In the genomic region with DNA sequence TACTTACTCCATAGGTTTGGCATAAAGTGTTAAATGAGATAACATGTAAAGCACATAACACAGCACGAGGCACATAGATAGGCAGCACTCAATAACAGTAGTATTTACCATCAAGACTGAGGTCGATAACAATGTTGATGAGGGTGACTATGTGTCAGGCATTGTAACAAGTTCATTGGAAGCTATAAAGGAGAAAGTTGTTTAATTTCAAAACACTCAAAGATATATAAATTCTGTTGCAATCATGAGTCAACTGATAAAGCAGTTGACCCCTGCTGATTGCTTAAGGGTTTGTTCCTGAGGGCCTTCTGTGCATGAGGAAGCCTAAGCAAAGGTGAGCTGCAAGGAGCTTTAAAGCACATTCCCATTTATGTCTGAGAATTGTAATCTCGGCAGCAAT, we compare ENCODE assay signal across 23 cellular contexts.
DNase-seq lines count a peak whose midpoint lies in the region; ATAC-seq and TF ChIP-seq lines count a peak whose summit lies in the region.
"Had no signal": no experiment of that assay in that cellular context is flagged by ENCODE, and none has a peak within 500 bp of the region (broad histone marks: within the 10 kb centered on the region; RNA-seq: fewer than 3 reads in every experiment).

No MANE protein-coding gene starts in this region.

- H2BK5ac ChIP-seq in mesendoderm (ENCODE audit: low read length) = no peak overlapping the region

- H3K23ac ChIP-seq in mesendoderm (ENCODE audit: low read length) = no peak overlapping the region

- no peaks in the 10 kb centered on the region for H3K27me3 ChIP-seq in GM23338 (ENCODE audit: insufficient read depth)
- H3K27me3 ChIP-seq in colonic mucosa = no peaks in the 10 kb centered on the region
- no peaks in the 10 kb centered on the region for H3K27me3 ChIP-seq in mesendoderm (ENCODE audit: insufficient read depth, low read length, poor library complexity)
- no peaks in the 10 kb centered on the region for H3K27me3 ChIP-seq in breast epithelium
- H3K27me3 ChIP-seq in gastroesophageal sphincter = no peaks in the 10 kb centered on the region
- H3K27me3 ChIP-seq: SJCRH30 had no signal

- peaks cover 2% of the 10 kb centered on the region for H3K27me3 Mint-ChIP-seq in GM23338 (ENCODE audit: insufficient read depth, low read depth, poor library complexity)
- H3K27me3 Mint-ChIP-seq: IgD-negative memory B cell had no signal

- H3K9me3 ChIP-seq in colonic mucosa (no peaks in the 10 kb centered on the region), breast epithelium (no peaks in the 10 kb centered on the region), gastroesophageal sphincter (no peaks in the 10 kb centered on the region)
- H3K9me3 ChIP-seq: SJCRH30 had no signal

- H3K9ac ChIP-seq in colonic mucosa (ENCODE audit: low read depth in 2 of 2, low read length in 2 of 2) = peak overlapping the region in 1 of 2 donors; percentile 30
- no peak overlapping the region for H3K9ac ChIP-seq in mesendoderm (ENCODE audit: low read length)
- H3K9ac ChIP-seq: KMS-11 had no signal

- H3K4me1 Mint-ChIP-seq in GM23338 = peaks cover 12% of the 10 kb centered on the region

- H3K4me3 ChIP-seq in GM23338 (no peak overlapping the region), colonic mucosa (no peak overlapping the region), mesendoderm (ENCODE audit: low read length) (no peak overlapping the region), breast epithelium (no peak overlapping the region), gastroesophageal sphincter (no peak overlapping the region)
- H3K4me3 ChIP-seq: SJCRH30 had no signal

- H3K18ac ChIP-seq in mesendoderm (ENCODE audit: low read length) = no peak overlapping the region

- no peak overlapping the region for H3K4ac ChIP-seq in mesendoderm (ENCODE audit: low read depth, low read length)

- H3F3A ChIP-seq in GM23338 (replicated peaks; ENCODE audit: low read depth) = no peaks in the 10 kb centered on the region

- H3K4me1 ChIP-seq in GM23338 (ENCODE audit: insufficient read depth) (peaks cover 7% of the 10 kb centered on the region; the same call in 1 of the 2 replicates), colonic mucosa (no peaks in the 10 kb centered on the region), mesendoderm (ENCODE audit: control insufficient read depth, low read depth, low read length) (no peaks in the 10 kb centered on the region), breast epithelium (no peaks in the 10 kb centered on the region), gastroesophageal sphincter (no peaks in the 10 kb centered on the region)
- H3K4me1 ChIP-seq: SJCRH30 had no signal

- ATAC-seq in GM23338 = no peak
- ATAC-seq in HG03095 (IDR thresholded peaks at IDR 0.05; ENCODE audit: unreplicated experiment) = no peak
- no peak for ATAC-seq in gastroesophageal sphincter
- ATAC-seq: PC-3, Right ventricle myocardium inferior, SK-N-SH treated with all-trans-retinoic acid at 6 μM for 48 hours had no signal

- H4K8ac ChIP-seq in mesendoderm (ENCODE audit: low read depth, low read length) = no peak overlapping the region

- no peaks in the 10 kb centered on the region for H3K36me3 Mint-ChIP-seq in GM23338 (ENCODE audit: low read depth)
- H3K36me3 Mint-ChIP-seq: IgD-negative memory B cell had no signal

- H3K4me2 ChIP-seq in GM23338 (no peak overlapping the region), mesendoderm (ENCODE audit: low read length) (no peak overlapping the region)
- H3K4me2 ChIP-seq: KMS-11 had no signal

- no peaks in the 10 kb centered on the region for H3K79me2 ChIP-seq in GM23338 (replicated peaks; ENCODE audit: insufficient read depth)
- no peaks in the 10 kb centered on the region for H3K79me2 ChIP-seq in mesendoderm (ENCODE audit: control insufficient read depth, insufficient read depth, low read length)

- no peak overlapping the region for H3K4me3 Mint-ChIP-seq in GM23338
- H3K4me3 Mint-ChIP-seq: HFFc6, IgD-negative memory B cell had no signal

- no peak for TF ChIP-seq CTCF in GM23338 (conservative IDR thresholded peaks at IDR 0.05; ENCODE audit: low read depth in 2 of 2)
- no peak for TF ChIP-seq CTCF in colonic mucosa (IDR thresholded peaks at IDR 0.05)
- no peak for TF ChIP-seq CTCF in breast epithelium (IDR thresholded peaks at IDR 0.05)
- TF ChIP-seq CTCF in gastroesophageal sphincter (IDR thresholded peaks at IDR 0.05) = no peak

- no peak overlapping the region for H3K27ac Mint-ChIP-seq in GM23338
- H3K27ac Mint-ChIP-seq: HFFc6, IgD-negative memory B cell had no signal

- H3K36me3 ChIP-seq in GM23338 (ENCODE audit: insufficient read depth) = no peaks in the 10 kb centered on the region
- no peaks in the 10 kb centered on the region for H3K36me3 ChIP-seq in colonic mucosa
- no peaks in the 10 kb centered on the region for H3K36me3 ChIP-seq in mesendoderm (ENCODE audit: control insufficient read depth, insufficient read depth, low read length)
- H3K36me3 ChIP-seq in breast epithelium = no peaks in the 10 kb centered on the region
- H3K36me3 ChIP-seq in gastroesophageal sphincter = no peaks in the 10 kb centered on the region
- H3K36me3 ChIP-seq: SJCRH30 had no signal

- no peak overlapping the region for H2AK5ac ChIP-seq in mesendoderm (ENCODE audit: low read length)

- intact Hi-C loops in colonic mucosa (cut with DNase I) = no loop called here
- intact Hi-C loops in breast epithelium (cut with DNase I; ENCODE audit: low total_unique reads) = no loop called here

- no peak for TF ChIP-seq POLR2A in breast epithelium (IDR thresholded peaks at IDR 0.05)
- no peak for TF ChIP-seq POLR2A in gastroesophageal sphincter (IDR thresholded peaks at IDR 0.05)

- H3K27ac ChIP-seq in GM23338 (ENCODE audit: low read depth) (no peak overlapping the region), colonic mucosa (peak overlapping the region; percentile 69), mesendoderm (ENCODE audit: low read depth, low read length) (no peak overlapping the region), breast epithelium (no peak overlapping the region), gastroesophageal sphincter (no peak overlapping the region)
- H3K27ac ChIP-seq: KMS-11, SJCRH30 had no signal

- H2BK120ac ChIP-seq in mesendoderm (ENCODE audit: low read depth, low read length) = no peak overlapping the region

- no peak overlapping the region for H3K56ac ChIP-seq in mesendoderm (ENCODE audit: low read length)

- no peak overlapping the region for H4K5ac ChIP-seq in mesendoderm (ENCODE audit: low read length)

- DNase-seq in GM23338 (ENCODE audit: low spot score) (no peak), LoVo (ENCODE audit: low spot score) (peak; percentile 76), colonic mucosa (peak; percentile 42), mesendoderm (peak; percentile 46), breast epithelium (ENCODE audit: low spot score in 2 of 2) (no peak)
- no peak for DNase-seq in activated CD4-positive, CD25-positive, alpha-beta regulatory T cell (lab: John Stamatoyannopoulos, UW)
- DNase-seq: Calu3, DMS79 treated with DMSO at 0.1 percent for 48 hours, H7, HFFc6, NCI-H1105, NCI-H146, NCI-H2029, NCI-H510A, NCI-H69, PC-3, SJCRH30 had no signal

- no peaks in the 10 kb centered on the region for H3K9me2 ChIP-seq in GM23338 (ENCODE audit: insufficient read depth)

- no peaks in the 10 kb centered on the region for H3K79me1 ChIP-seq in mesendoderm (ENCODE audit: low read length)

- no CpG with 5 or more reads among the region's 3 CpGs for WGBS in mesendoderm (ENCODE audit: extremely low coverage, insufficient coverage, low lambda C conversion rate)
- WGBS in gastroesophageal sphincter (ENCODE audit: low coverage in 1 of 2), 2 donors = 66 to 77% methylated on average over 2 to 3 of the region's 3 CpGs

- no peak overlapping the region for H2BK15ac ChIP-seq in mesendoderm (replicated peaks; ENCODE audit: low read depth)

- TF ChIP-seq EP300 in gastroesophageal sphincter (IDR thresholded peaks at IDR 0.05) = no peak

- H2AFZ ChIP-seq in GM23338 = peak overlapping the region; percentile 13; the same call in 1 of the 2 replicates

- no peaks in the 10 kb centered on the region for H3K9me3 Mint-ChIP-seq in GM23338

- H4K20me1 ChIP-seq in GM23338 (replicated peaks; ENCODE audit: insufficient read depth) = no peaks in the 10 kb centered on the region

TF ChIP-seq in GM23338, 12 proteins besides CTCF, POLR2A, EP300 and RAD21 (continues in another document):
- TF ChIP-seq EZH2phosphoT487 (IDR thresholded peaks at IDR 0.05; ENCODE audit: unreplicated experiment) (no peak), CREB1 (CRISPR knock-in tag; IDR thresholded peaks at IDR 0.05; ENCODE audit: low read depth) (no peak), EZH2 (IDR thresholded peaks at IDR 0.05; ENCODE audit: low read depth, unreplicated experiment) (no peak)
- TF ChIP-seq, protein P1, sequence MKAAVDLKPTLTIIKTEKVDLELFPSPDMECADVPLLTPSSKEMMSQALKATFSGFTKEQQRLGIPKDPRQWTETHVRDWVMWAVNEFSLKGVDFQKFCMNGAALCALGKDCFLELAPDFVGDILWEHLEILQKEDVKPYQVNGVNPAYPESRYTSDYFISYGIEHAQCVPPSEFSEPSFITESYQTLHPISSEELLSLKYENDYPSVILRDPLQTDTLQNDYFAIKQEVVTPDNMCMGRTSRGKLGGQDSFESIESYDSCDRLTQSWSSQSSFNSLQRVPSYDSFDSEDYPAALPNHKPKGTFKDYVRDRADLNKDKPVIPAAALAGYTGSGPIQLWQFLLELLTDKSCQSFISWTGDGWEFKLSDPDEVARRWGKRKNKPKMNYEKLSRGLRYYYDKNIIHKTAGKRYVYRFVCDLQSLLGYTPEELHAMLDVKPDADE (IDR thresholded peaks at IDR 0.05) = no peak
- TF ChIP-seq, protein P2, sequence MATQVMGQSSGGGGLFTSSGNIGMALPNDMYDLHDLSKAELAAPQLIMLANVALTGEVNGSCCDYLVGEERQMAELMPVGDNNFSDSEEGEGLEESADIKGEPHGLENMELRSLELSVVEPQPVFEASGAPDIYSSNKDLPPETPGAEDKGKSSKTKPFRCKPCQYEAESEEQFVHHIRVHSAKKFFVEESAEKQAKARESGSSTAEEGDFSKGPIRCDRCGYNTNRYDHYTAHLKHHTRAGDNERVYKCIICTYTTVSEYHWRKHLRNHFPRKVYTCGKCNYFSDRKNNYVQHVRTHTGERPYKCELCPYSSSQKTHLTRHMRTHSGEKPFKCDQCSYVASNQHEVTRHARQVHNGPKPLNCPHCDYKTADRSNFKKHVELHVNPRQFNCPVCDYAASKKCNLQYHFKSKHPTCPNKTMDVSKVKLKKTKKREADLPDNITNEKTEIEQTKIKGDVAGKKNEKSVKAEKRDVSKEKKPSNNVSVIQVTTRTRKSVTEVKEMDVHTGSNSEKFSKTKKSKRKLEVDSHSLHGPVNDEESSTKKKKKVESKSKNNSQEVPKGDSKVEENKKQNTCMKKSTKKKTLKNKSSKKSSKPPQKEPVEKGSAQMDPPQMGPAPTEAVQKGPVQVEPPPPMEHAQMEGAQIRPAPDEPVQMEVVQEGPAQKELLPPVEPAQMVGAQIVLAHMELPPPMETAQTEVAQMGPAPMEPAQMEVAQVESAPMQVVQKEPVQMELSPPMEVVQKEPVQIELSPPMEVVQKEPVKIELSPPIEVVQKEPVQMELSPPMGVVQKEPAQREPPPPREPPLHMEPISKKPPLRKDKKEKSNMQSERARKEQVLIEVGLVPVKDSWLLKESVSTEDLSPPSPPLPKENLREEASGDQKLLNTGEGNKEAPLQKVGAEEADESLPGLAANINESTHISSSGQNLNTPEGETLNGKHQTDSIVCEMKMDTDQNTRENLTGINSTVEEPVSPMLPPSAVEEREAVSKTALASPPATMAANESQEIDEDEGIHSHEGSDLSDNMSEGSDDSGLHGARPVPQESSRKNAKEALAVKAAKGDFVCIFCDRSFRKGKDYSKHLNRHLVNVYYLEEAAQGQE (IDR thresholded peaks at IDR 0.05; ENCODE audit: unreplicated experiment) = no peak

Comparison
In these comparisons a context has a peak if more than half of its experiments do, and no peak if none do; other contexts are left out.
1. DNase-seq: peak in LoVo (single experiment), colonic mucosa (single experiment) and mesendoderm (single experiment); none in GM23338 (single experiment), breast epithelium (0 of 2) and activated CD4-positive, CD25-positive, alpha-beta regulatory T cell (0 of 4).